In genomic region chr7:85006754-85007153, GRCh38 we compare ENCODE assay signal across 7 cellular contexts.
"Had no signal": no experiment of that assay in that cellular context is flagged by ENCODE, and none has a peak within 500 bp of the region (broad histone marks: within the 10 kb centered on the region; RNA-seq: fewer than 3 reads in every experiment).

No MANE protein-coding gene starts in this region.

- ATAC-seq: GM23338 had no signal

- FAIRE-seq: H1, H54, HTR-8/SVneo had no signal

- DNase-seq: H9, HCEC 1CT, IMR-90 had no signal

- H3K4me3 ChIP-seq: GM23338 had no signal

- H3K4me2 ChIP-seq: GM23338 had no signal

- H3K4me3 Mint-ChIP-seq: GM23338, H9 had no signal

- H3K27ac Mint-ChIP-seq: GM23338, H9 had no signal

- H3K9me3 Mint-ChIP-seq: GM23338, H9 had no signal

- H2AFZ ChIP-seq: GM23338 had no signal
